1 cellular context compared by ENCODE assay signal in the genomic region with DNA sequence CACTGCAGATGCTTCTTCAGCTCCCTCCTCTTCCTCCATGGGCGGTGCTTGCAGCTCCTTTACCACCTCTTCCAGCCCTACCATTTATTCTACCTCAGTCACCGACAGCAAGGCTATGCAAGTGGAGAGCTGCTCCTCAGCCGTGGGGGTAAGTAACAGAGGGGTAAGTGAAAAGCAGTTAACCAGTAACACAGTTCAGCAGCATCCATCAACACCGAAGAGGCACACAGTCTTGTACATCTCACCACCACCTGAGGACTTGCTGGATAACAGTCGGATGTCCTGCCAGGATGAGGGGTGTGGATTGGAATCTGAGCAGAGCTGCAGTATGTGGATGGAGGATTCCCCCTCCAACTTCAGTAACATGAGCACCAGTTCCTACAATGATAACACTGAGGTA.
TF ChIP-seq lines count a peak whose summit lies in the region.

No MANE protein-coding gene starts in this region.

TF ChIP-seq in HepG2, 621 proteins besides CTCF, POLR2A, EP300 and RAD21 (continued from another document):
- TF ChIP-seq, protein P1, sequence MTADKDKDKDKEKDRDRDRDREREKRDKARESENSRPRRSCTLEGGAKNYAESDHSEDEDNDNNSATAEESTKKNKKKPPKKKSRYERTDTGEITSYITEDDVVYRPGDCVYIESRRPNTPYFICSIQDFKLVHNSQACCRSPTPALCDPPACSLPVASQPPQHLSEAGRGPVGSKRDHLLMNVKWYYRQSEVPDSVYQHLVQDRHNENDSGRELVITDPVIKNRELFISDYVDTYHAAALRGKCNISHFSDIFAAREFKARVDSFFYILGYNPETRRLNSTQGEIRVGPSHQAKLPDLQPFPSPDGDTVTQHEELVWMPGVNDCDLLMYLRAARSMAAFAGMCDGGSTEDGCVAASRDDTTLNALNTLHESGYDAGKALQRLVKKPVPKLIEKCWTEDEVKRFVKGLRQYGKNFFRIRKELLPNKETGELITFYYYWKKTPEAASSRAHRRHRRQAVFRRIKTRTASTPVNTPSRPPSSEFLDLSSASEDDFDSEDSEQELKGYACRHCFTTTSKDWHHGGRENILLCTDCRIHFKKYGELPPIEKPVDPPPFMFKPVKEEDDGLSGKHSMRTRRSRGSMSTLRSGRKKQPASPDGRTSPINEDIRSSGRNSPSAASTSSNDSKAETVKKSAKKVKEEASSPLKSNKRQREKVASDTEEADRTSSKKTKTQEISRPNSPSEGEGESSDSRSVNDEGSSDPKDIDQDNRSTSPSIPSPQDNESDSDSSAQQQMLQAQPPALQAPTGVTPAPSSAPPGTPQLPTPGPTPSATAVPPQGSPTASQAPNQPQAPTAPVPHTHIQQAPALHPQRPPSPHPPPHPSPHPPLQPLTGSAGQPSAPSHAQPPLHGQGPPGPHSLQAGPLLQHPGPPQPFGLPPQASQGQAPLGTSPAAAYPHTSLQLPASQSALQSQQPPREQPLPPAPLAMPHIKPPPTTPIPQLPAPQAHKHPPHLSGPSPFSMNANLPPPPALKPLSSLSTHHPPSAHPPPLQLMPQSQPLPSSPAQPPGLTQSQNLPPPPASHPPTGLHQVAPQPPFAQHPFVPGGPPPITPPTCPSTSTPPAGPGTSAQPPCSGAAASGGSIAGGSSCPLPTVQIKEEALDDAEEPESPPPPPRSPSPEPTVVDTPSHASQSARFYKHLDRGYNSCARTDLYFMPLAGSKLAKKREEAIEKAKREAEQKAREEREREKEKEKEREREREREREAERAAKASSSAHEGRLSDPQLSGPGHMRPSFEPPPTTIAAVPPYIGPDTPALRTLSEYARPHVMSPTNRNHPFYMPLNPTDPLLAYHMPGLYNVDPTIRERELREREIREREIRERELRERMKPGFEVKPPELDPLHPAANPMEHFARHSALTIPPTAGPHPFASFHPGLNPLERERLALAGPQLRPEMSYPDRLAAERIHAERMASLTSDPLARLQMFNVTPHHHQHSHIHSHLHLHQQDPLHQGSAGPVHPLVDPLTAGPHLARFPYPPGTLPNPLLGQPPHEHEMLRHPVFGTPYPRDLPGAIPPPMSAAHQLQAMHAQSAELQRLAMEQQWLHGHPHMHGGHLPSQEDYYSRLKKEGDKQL (CRISPR knock-in tag; IDR thresholded peaks at IDR 0.05; ENCODE audit: low read depth), result no peak
- TF ChIP-seq, protein P2, sequence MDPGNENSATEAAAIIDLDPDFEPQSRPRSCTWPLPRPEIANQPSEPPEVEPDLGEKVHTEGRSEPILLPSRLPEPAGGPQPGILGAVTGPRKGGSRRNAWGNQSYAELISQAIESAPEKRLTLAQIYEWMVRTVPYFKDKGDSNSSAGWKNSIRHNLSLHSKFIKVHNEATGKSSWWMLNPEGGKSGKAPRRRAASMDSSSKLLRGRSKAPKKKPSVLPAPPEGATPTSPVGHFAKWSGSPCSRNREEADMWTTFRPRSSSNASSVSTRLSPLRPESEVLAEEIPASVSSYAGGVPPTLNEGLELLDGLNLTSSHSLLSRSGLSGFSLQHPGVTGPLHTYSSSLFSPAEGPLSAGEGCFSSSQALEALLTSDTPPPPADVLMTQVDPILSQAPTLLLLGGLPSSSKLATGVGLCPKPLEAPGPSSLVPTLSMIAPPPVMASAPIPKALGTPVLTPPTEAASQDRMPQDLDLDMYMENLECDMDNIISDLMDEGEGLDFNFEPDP (CRISPR knock-in tag; conservative IDR thresholded peaks at IDR 0.05), result 0 out of 2 replicates have a peak, but pooled peaks have one; percentile 62
- no peak for TF ChIP-seq MEIS1 (CRISPR knock-in tag; IDR thresholded peaks at IDR 0.05; ENCODE audit: borderline replicate concordance)
- no peak for TF ChIP-seq HOXA9 (CRISPR knock-in tag; IDR thresholded peaks at IDR 0.05; ENCODE audit: borderline replicate concordance)
